30 cellular contexts compared by ENCODE assay signal in genomic region chr3:61192222-61192621, GRCh38.
"Had no signal": no experiment of that assay in that cellular context is flagged by ENCODE, and none has a peak within 500 bp of the region (broad histone marks: within the 10 kb centered on the region; RNA-seq: fewer than 3 reads in every experiment).

No MANE protein-coding gene starts in this region.

- H3K9me3 ChIP-seq: lower lobe of right lung, pancreas, prostate gland, stomach, testis, thyroid gland, transverse colon, upper lobe of left lung, vagina had no signal

- H3K27ac Mint-ChIP-seq: mesothelial cell of epicardium; naive B cell; natural killer cell; stimulated activated naive B cell treated with anti-CD40 and anti-IgM and Interleukin-4, amounts not matched to agents 10 μg/mL and 1 μg/mL and 100 μg/mL, for 72 hours had no signal

- ATAC-seq: left cardiac atrium; left lobe of liver; lower lobe of right lung; natural killer cell; pancreas; right cardiac atrium; sciatic nerve; stimulated activated naive B cell treated with anti-CD40 and anti-IgM and Interleukin-4, amounts not matched to agents 10 μg/mL and 1 μg/mL and 100 μg/mL, for 72 hours; stimulated activated naive CD8-positive, alpha-beta T cell treated with anti-CD3 and anti-CD28 coated beads, Interleukin-15, Interleukin-2, amounts not matched to agents 100 U/mL and 50 U/mL, for 24 hours had no signal

- H3K27ac ChIP-seq: lower lobe of right lung, pancreas, prostate gland, skin epidermis, stomach, testis, thyroid gland, transverse colon, upper lobe of left lung, vagina had no signal

- H3K27me3 Mint-ChIP-seq: naive B cell; stimulated activated naive B cell treated with anti-CD40 and anti-IgM and Interleukin-4, amounts not matched to agents 10 μg/mL and 1 μg/mL and 100 μg/mL, for 72 hours had no signal

- H3K4me3 Mint-ChIP-seq: mesothelial cell of epicardium; naive B cell; natural killer cell; nephron progenitor cell; stimulated activated naive B cell treated with anti-CD40 and anti-IgM and Interleukin-4, amounts not matched to agents 10 μg/mL and 1 μg/mL and 100 μg/mL, for 72 hours had no signal

- H3K36me3 Mint-ChIP-seq: mesothelial cell of epicardium, natural killer cell had no signal

- H3K9me3 Mint-ChIP-seq: mesothelial cell of epicardium, natural killer cell had no signal

- H3K36me3 ChIP-seq: lower lobe of right lung, pancreas, prostate gland, stomach, thyroid gland, transverse colon, upper lobe of left lung, vagina had no signal

- DNase-seq: kidney glomerular epithelial cell; left cardiac atrium; lower lobe of right lung; mammary epithelial cell; mesenchymal stem cell; naive B cell; natural killer cell; nephron progenitor cell; nucleus accumbens; pancreas; posterior cingulate gyrus; retina; stimulated activated CD4-positive, alpha-beta T cell treated with anti-CD3 and anti-CD28 coated beads, Interleukin-12 subunit alpha, Interleukin-12 subunit beta, amount 100 ng/mL, for 4 hours; stimulated activated CD4-positive, alpha-beta T cell treated with anti-CD3 and anti-CD28 coated beads, Interleukin-15, amount 100 ng/mL, for 24 hours; stimulated activated CD4-positive, alpha-beta T cell treated with anti-CD3 and anti-CD28 coated beads, Interleukin-2, amount 100 ng/mL, for 24 hours; stimulated activated CD4-positive, alpha-beta T cell treated with anti-CD3 and anti-CD28 coated beads, Interleukin-4, amount 100 ng/mL, for 1 hour; stimulated activated naive B cell treated with anti-CD40 and anti-IgM and Interleukin-4, amounts not matched to agents 10 μg/mL and 1 μg/mL and 100 μg/mL, for 72 hours; stimulated activated naive CD8-positive, alpha-beta T cell treated with anti-CD3 and anti-CD28 coated beads, Interleukin-15, Interleukin-2, amounts not matched to agents 100 U/mL and 50 U/mL, for 24 hours; stomach; testis; thyroid gland; transverse colon; upper lobe of left lung had no signal

- H3K4me1 Mint-ChIP-seq: mesothelial cell of epicardium, natural killer cell had no signal

- H3K4me1 ChIP-seq: lower lobe of right lung, prostate gland, stomach, testis, thyroid gland, upper lobe of left lung, vagina had no signal

- H3K27me3 ChIP-seq: pancreas, stomach, testis, thyroid gland, transverse colon, upper lobe of left lung, vagina had no signal

- H3K4me3 ChIP-seq: lower lobe of right lung, pancreas, prostate gland, skin epidermis, stomach, testis, thyroid gland, transverse colon, upper lobe of left lung, vagina had no signal
